In the genomic region with DNA sequence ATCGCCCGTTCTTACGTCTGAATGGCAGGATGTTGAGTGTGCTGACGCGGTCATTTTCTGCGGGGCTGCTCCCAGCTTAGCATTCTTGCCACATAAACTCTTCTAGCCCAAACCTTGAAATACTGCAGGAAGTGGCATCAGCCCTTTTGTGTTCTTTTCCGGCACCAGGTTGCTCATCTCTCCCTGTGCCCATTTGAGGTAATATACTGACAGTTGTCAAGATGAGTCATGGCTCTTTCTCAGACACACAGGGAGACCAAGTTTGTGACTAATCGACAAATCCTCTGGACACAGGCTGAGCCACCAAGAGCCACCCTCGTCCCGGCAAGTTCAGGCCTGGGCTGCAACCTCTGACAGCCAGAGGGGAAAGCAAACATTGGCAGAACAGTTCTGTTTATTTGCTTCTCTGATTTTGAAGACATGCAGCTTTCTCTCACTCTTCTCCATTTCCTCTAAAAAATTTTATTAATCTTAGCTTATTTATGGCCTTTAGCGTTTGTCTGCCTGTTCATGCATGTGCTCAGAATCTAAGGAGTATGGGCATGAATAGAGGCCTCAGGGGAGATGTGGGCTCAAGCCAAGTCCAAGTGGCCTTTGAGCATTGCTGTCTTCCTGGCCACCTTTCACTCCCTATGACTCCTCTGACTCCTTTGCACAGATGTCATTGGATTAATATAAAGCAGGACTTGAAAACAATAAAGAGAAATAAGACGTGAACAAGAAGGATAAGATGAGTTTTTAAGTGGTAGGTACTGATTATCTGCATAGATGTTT, we compare ENCODE assay signal across 11 cellular contexts.
DNase-seq lines count a peak whose midpoint lies in the region; ATAC-seq, FAIRE-seq and TF ChIP-seq lines count a peak whose summit lies in the region.
"Had no signal": no experiment of that assay in that cellular context is flagged by ENCODE, and none has a peak within 500 bp of the region (broad histone marks: within the 10 kb centered on the region; RNA-seq: fewer than 3 reads in every experiment).

No MANE protein-coding gene starts in this region.

- peaks cover under 1% of the 10 kb centered on the region for H3K9me3 ChIP-seq in adipocyte (ENCODE audit: control insufficient read depth, low read length)
- H3K9me3 ChIP-seq in kidney (ENCODE audit: control insufficient read depth in 1 of 2, low read length in 2 of 2) = no peaks in the 10 kb centered on the region

- ATAC-seq in HG03432 (IDR thresholded peaks at IDR 0.05; ENCODE audit: unreplicated experiment) (no peak), HG02763 (IDR thresholded peaks at IDR 0.05; ENCODE audit: unreplicated experiment) (no peak)
- ATAC-seq: activated CD4-positive, alpha-beta T cell treated with anti-CD3 and anti-CD28 coated beads for 36 hours had no signal

- DNase-seq in SIG-M5 treated with dmso at 0.1 percent for 504 hours (lab: John Stamatoyannopoulos, UW; ENCODE audit: unreplicated experiment) (peak; percentile 21), SIG-M5 (lab: John Stamatoyannopoulos, UW) (no peak), adipocyte (ENCODE audit: low read depth) (peak; percentile 52), kidney (peak; percentile 84), urothelium cell line (ENCODE audit: low spot score) (peak; percentile 85), pons (ENCODE audit: low spot score) (no peak)
- DNase-seq: activated CD4-positive, alpha-beta T cell treated with anti-CD3 and anti-CD28 coated beads for 36 hours; NCI-H1694 treated with DMSO at 0.1 percent for 48 hours had no signal

- H3K36me3 ChIP-seq in adipocyte (ENCODE audit: control insufficient read depth, insufficient read depth, low read length, severe bottlenecking) (no peaks in the 10 kb centered on the region), kidney (ENCODE audit: control insufficient read depth in 1 of 2, insufficient read depth in 2 of 2, low read length in 2 of 2) (no peaks in the 10 kb centered on the region)
- H3K36me3 ChIP-seq: cardiac muscle cell had no signal

- peak overlapping the region; percentile 1 to 48 for H3K27ac ChIP-seq in kidney (ENCODE audit: low read depth in 2 of 2, low read length in 2 of 2)
- H3K27ac ChIP-seq: cardiac muscle cell had no signal

- FAIRE-seq in kidney (lab: Jason Lieb, UNC) (no peak), urothelium cell line (lab: Jason Lieb, UNC) (peak; percentile 5)

- no peaks in the 10 kb centered on the region for H3K27me3 ChIP-seq in adipocyte (replicated peaks; ENCODE audit: control insufficient read depth, insufficient read depth, low read length)
- H3K27me3 ChIP-seq: cardiac muscle cell had no signal

- intact Hi-C loops in kidney (cut with DNase I) = no loop called here

- H3K4me1 ChIP-seq in adipocyte (ENCODE audit: control insufficient read depth, insufficient read depth, low read length) (peaks cover 13% of the 10 kb centered on the region), kidney (ENCODE audit: control insufficient read depth in 1 of 2, insufficient read depth in 1 of 2, low read depth in 1 of 2, low read length in 2 of 2) (no peaks in the 10 kb centered on the region)

- H3K9ac ChIP-seq in adipocyte (ENCODE audit: low read length) = no peak overlapping the region
- no peak overlapping the region for H3K9ac ChIP-seq in kidney (ENCODE audit: low read length in 2 of 2)

- TF ChIP-seq CTCF in kidney (IDR thresholded peaks at IDR 0.05; ENCODE audit: borderline replicate concordance, extremely low read depth, insufficient read depth) = no peak

- no peak overlapping the region for H3K4me3 ChIP-seq in adipocyte (ENCODE audit: low read length)
- H3K4me3 ChIP-seq in kidney (ENCODE audit: low read length in 2 of 2) = no peak overlapping the region
- H3K4me3 ChIP-seq: cardiac muscle cell had no signal

Comparison
In these comparisons a context has a peak if more than half of its experiments do, and no peak if none do; other contexts are left out.
1. DNase-seq: peak in SIG-M5 treated with dmso at 0.1 percent for 504 hours (single experiment), adipocyte (single experiment), kidney (single experiment) and urothelium cell line (single experiment); none in SIG-M5 (single experiment) and pons (single experiment).